8 cellular contexts compared by ENCODE assay signal in genomic region chr10:102729090-102730026, GRCh38. TPM values are rescaled to one million over a fixed set of nuclear protein-coding genes. Genes with fewer than 3 reads are reported as not detected.
DNase-seq lines count a peak whose midpoint lies in the region; ATAC-seq, FAIRE-seq and TF ChIP-seq lines count a peak whose summit lies in the region.

No MANE protein-coding gene starts in this region.

- no peaks in the 10 kb centered on the region for H3K27me3 ChIP-seq in gastroesophageal sphincter

- no peak for TF ChIP-seq EP300 in gastroesophageal sphincter (IDR thresholded peaks at IDR 0.05)

- TF ChIP-seq CTCF in HFF-Myc (IDR thresholded peaks at IDR 0.05; ENCODE audit: low read depth, low read length, missing control alignments), result peak; percentile 95
- TF ChIP-seq CTCF in gastroesophageal sphincter (IDR thresholded peaks at IDR 0.05), result peak in 3 of 4 experiments; percentile 95 to 97 (median 96)

- WGBS in gastroesophageal sphincter (ENCODE audit: low coverage in 1 of 2), 2 donors, result 39 to 59% methylated on average over 5 to 14 of the region's 28 CpGs

- H3K4me1 ChIP-seq in gastroesophageal sphincter, result peaks cover 0 to 12% (median 4%) of the 10 kb centered on the region in 3 donors

- peak overlapping the region in 1 of 4 donors; percentile 42 for H3K27ac ChIP-seq in gastroesophageal sphincter

- peaks cover 0 to 52% of the 10 kb centered on the region in 2 donors for H3K36me3 ChIP-seq in gastroesophageal sphincter

- H3K9me3 ChIP-seq in gastroesophageal sphincter, result no peaks in the 10 kb centered on the region

- H3K4me3 ChIP-seq in HFF-Myc (replicated peaks; ENCODE audit: low read depth, low read length) (no peak overlapping the region), gastroesophageal sphincter (no peak overlapping the region)

- peak; percentile 92 for FAIRE-seq in urothelium cell line (lab: Jason Lieb, UNC)

- peak; percentile 50 for DNase-seq in COLO829 (ENCODE audit: low spot score)
- DNase-seq in HFF-Myc (ENCODE audit: extremely low read depth, low read depth), result no peak
- DNase-seq in RKO (ENCODE audit: low spot score), result peak; percentile 74
- DNase-seq in activated effector memory CD4-positive, alpha-beta T cell treated with anti-CD3 and anti-CD28 coated beads, Interleukin-2, amount 50 U/mL, for 16 hours, result peak; percentile 82
- DNase-seq in occipital lobe (lab: John Stamatoyannopoulos, UW), result peak; percentile 77
- peak; percentile 84 for DNase-seq in urothelium cell line (ENCODE audit: low spot score)

- TF ChIP-seq POLR2A in gastroesophageal sphincter (IDR thresholded peaks at IDR 0.05), result no peak

- ATAC-seq in gastroesophageal sphincter, result peak; percentile 94
- no peak for ATAC-seq in HG02840 (IDR thresholded peaks at IDR 0.05; ENCODE audit: low FRiP score, unreplicated experiment)

RNA-seq across cellular contexts. Expression of gene WBP1L, which starts 14.4 kb away (rescaled TPM):
- total RNA-seq in gastroesophageal sphincter (100 to 1,000 TPM; 125 to 142 (median 132) TPM), occipital lobe (31.5 TPM)

RNA-seq across cellular contexts. Expression of gene SFXN2, which starts 14.9 kb away (rescaled TPM):
- total RNA-seq in gastroesophageal sphincter (1 to 10 TPM in 2 of 4 donors, under 1 TPM in 2; 0.45 to 3.2 (median 1.2) TPM), occipital lobe (4.8 TPM)

RNA-seq across cellular contexts. Expression of gene ARL3, which starts 15.2 kb away (rescaled TPM):
- total RNA-seq in gastroesophageal sphincter (1 to 10 TPM; 7.1 to 9.8 (median 9.1) TPM), occipital lobe (31.2 TPM)
